In the genomic region with DNA sequence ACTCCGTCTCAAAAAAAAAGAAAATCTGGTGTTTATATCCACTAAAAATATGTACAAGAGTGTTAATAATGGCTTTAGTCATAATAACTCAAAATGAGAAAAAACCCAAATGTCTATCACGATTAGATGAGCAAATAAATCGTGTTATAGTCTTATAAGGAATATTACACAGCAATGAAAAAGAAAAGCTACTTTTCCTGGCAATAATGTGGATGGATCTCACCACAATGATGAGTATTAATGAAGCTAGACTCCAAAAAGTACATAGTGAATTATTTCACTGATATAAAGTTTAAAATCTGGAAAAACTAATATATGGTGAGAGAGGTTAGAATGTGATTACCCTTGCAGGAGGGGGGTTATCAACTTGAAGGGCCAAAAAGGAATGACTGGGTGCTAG, we compare ENCODE assay signal across 2 cellular contexts.
A peak's percentile ranks its signal among the peaks of the same experiment; 100 is the strongest.
TF ChIP-seq lines count a peak whose summit lies in the region.

No MANE protein-coding gene starts in this region.

TF ChIP-seq in HEK293, 187 proteins besides CTCF, POLR2A, EP300 and RAD21:
- TF ChIP-seq ZNF549 (tag by site-specific recombination; IDR thresholded peaks at IDR 0.05) (no peak), ZNF146 (tag by site-specific recombination; IDR thresholded peaks at IDR 0.05) (peak; percentile 80), ZNF416 (tag by site-specific recombination; IDR thresholded peaks at IDR 0.05) (no peak)

TF ChIP-seq in GM12878, 131 proteins besides CTCF, POLR2A, EP300 and RAD21:
- TF ChIP-seq, protein P1, sequence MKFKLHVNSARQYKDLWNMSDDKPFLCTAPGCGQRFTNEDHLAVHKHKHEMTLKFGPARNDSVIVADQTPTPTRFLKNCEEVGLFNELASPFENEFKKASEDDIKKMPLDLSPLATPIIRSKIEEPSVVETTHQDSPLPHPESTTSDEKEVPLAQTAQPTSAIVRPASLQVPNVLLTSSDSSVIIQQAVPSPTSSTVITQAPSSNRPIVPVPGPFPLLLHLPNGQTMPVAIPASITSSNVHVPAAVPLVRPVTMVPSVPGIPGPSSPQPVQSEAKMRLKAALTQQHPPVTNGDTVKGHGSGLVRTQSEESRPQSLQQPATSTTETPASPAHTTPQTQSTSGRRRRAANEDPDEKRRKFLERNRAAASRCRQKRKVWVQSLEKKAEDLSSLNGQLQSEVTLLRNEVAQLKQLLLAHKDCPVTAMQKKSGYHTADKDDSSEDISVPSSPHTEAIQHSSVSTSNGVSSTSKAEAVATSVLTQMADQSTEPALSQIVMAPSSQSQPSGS (IDR thresholded peaks at IDR 0.05; ENCODE audit: low read length) = no peak
- 0 out of 2 replicates have a peak, but pooled peaks have one; percentile 50 for TF ChIP-seq ZNF217 (IDR thresholded peaks at IDR 0.05)
